8 cellular contexts compared by ENCODE assay signal in genomic region chr17:81925860-81926450, GRCh38. TPM values are rescaled to one million over a fixed set of nuclear protein-coding genes. Genes with fewer than 3 reads are reported as not detected.
DNase-seq lines count a peak whose midpoint lies in the region; ATAC-seq and TF ChIP-seq lines count a peak whose summit lies in the region.

No MANE protein-coding gene starts in this region.

- H3K4me1 ChIP-seq in ascending aorta (peaks cover 26 to 49% of the 10 kb centered on the region in 2 donors), liver (ENCODE audit: control insufficient read depth in 4 of 4, insufficient read depth in 4 of 4, low read length in 3 of 4) (peaks cover 34 to 80% (median 53%) of the 10 kb centered on the region in 4 donors), tibial artery (peaks cover 11 to 62% (median 48%) of the 10 kb centered on the region in 4 donors)

- H3K27ac ChIP-seq in ascending aorta (peak overlapping the region; percentile 92 to 93), liver (ENCODE audit: low read depth in 1 of 2, low read length in 2 of 2) (peak overlapping the region; percentile 91 to 96), tibial artery (peak overlapping the region; percentile 94)

- no peak for TF ChIP-seq CTCF in ascending aorta (IDR thresholded peaks at IDR 0.05)
- TF ChIP-seq CTCF in liver (IDR thresholded peaks at IDR 0.05; ENCODE audit: low read depth, low read length, missing input control) = no peak
- TF ChIP-seq CTCF in tibial artery (IDR thresholded peaks at IDR 0.05) = no peak

- peaks cover 2% of the 10 kb centered on the region for H3K36me3 Mint-ChIP-seq in activated CD8-positive, alpha-beta memory T cell treated with anti-CD3 and anti-CD28 coated beads, Interleukin-2, amount 10 ng/mL, durations not matched to agents 7 days and 5 days

- peak overlapping the region; percentile 79 for H3K4me3 Mint-ChIP-seq in activated CD8-positive, alpha-beta memory T cell treated with anti-CD3 and anti-CD28 coated beads, Interleukin-2, amount 10 ng/mL, durations not matched to agents 7 days and 5 days

- no peak for TF ChIP-seq RAD21 in liver (IDR thresholded peaks at IDR 0.05)

- DNase-seq in activated CD8-positive, alpha-beta memory T cell treated with anti-CD3 and anti-CD28 coated beads, Interleukin-2, amount 10 ng/mL, durations not matched to agents 7 days and 5 days = no peak
- DNase-seq in activated CD8-positive, alpha-beta memory T cell treated with anti-CD3 and anti-CD28 coated beads for 24 hours = no peak
- DNase-seq in ascending aorta (ENCODE audit: low spot score in 2 of 2) = no peak
- no peak for DNase-seq in tibial artery
- no peak for DNase-seq in NCI-H345 (lab: John Stamatoyannopoulos, UW)
- DNase-seq in midbrain (lab: John Stamatoyannopoulos, UW) = no peak

- H3K36me3 ChIP-seq in ascending aorta (peaks cover 12 to 16% of the 10 kb centered on the region in 2 donors), liver (ENCODE audit: control insufficient read depth in 4 of 4, insufficient read depth in 3 of 4, low read depth in 1 of 4, low read length in 3 of 4) (peaks cover 0 to 4% (median 2%) of the 10 kb centered on the region in 4 donors), tibial artery (peaks cover 8 to 19% (median 14%) of the 10 kb centered on the region in 3 donors)

- H3K27me3 ChIP-seq in ascending aorta (no peaks in the 10 kb centered on the region), liver (ENCODE audit: control insufficient read depth in 4 of 4, insufficient read depth in 4 of 4, low read length in 3 of 4) (no peaks in the 10 kb centered on the region), tibial artery (peaks cover 0 to 26% of the 10 kb centered on the region in 2 donors)

- H3K27me3 Mint-ChIP-seq in activated CD8-positive, alpha-beta memory T cell treated with anti-CD3 and anti-CD28 coated beads, Interleukin-2, amount 10 ng/mL, durations not matched to agents 7 days and 5 days = peaks cover 2% of the 10 kb centered on the region

- no peaks in the 10 kb centered on the region for H3K9me3 Mint-ChIP-seq in activated CD8-positive, alpha-beta memory T cell treated with anti-CD3 and anti-CD28 coated beads, Interleukin-2, amount 10 ng/mL, durations not matched to agents 7 days and 5 days (ENCODE audit: low read depth)

- CTCF ChIA-PET in activated CD8-positive, alpha-beta memory T cell treated with anti-CD3 and anti-CD28 coated beads, Interleukin-2, amount 10 ng/mL, durations not matched to agents 7 days and 5 days (lab: Charles Lee) = interaction anchor here (0.6 to 3.6 kb wide), 7 partner anchors 10 to 147 kb away, joined by 3 to 26 read pairs (median 5); no protein-coding TSS in a partner anchor

- no peaks in the 10 kb centered on the region for H3K9me3 ChIP-seq in ascending aorta
- H3K9me3 ChIP-seq in liver (ENCODE audit: control insufficient read depth in 4 of 4, low read length in 3 of 4) = no peaks in the 10 kb centered on the region
- no peaks in the 10 kb centered on the region for H3K9me3 ChIP-seq in tibial artery

- no peak overlapping the region for H3K9ac ChIP-seq in liver (ENCODE audit: low read depth in 1 of 2, low read length in 2 of 2)

- peaks cover 25% of the 10 kb centered on the region for H3K4me1 Mint-ChIP-seq in activated CD8-positive, alpha-beta memory T cell treated with anti-CD3 and anti-CD28 coated beads, Interleukin-2, amount 10 ng/mL, durations not matched to agents 7 days and 5 days

- H3K4me3 ChIP-seq in ascending aorta (peak overlapping the region; percentile 85 to 97), liver (ENCODE audit: low read depth in 1 of 3, low read length in 3 of 3) (peak overlapping the region; percentile 63 to 93 (median 75)), tibial artery (peak overlapping the region; percentile 92 to 99)

- 54% methylated on average over 10 of the region's 10 CpGs for WGBS in liver

- intact Hi-C loops in ascending aorta (cut with DNase I) (loop anchor here (1.0 to 5.0 kb wide), 5 partner anchors 15 to 223 kb away; partner anchors contain the start of genes ALYREF, ANAPC11, ARHGDIA and FASN), tibial artery (cut with DNase I; ENCODE audit: low total_unique reads) (no loop called here)

- H3K27ac Mint-ChIP-seq in activated CD8-positive, alpha-beta memory T cell treated with anti-CD3 and anti-CD28 coated beads, Interleukin-2, amount 10 ng/mL, durations not matched to agents 7 days and 5 days = peak overlapping the region; percentile 85

- ATAC-seq in activated CD8-positive, alpha-beta memory T cell treated with anti-CD3 and anti-CD28 coated beads, Interleukin-2, amount 10 ng/mL, durations not matched to agents 7 days and 5 days = peak; percentile 13
- no peak for ATAC-seq in HG03521 (IDR thresholded peaks at IDR 0.05; ENCODE audit: unreplicated experiment)

TF ChIP-seq in liver, 16 proteins besides CTCF, POLR2A, EP300 and RAD21:
- TF ChIP-seq GABPA (IDR thresholded peaks at IDR 0.05 in 1 of 2, conservative IDR thresholded peaks at IDR 0.05 in 1 of 2) (no peak), HNF4A (conservative IDR thresholded peaks at IDR 0.05) (no peak), NR2F2 (IDR thresholded peaks at IDR 0.05) (no peak), MAX (IDR thresholded peaks at IDR 0.05) (no peak), JUND (IDR thresholded peaks at IDR 0.05) (no peak), REST (IDR thresholded peaks at IDR 0.05) (no peak), YY1 (IDR thresholded peaks at IDR 0.05) (no peak), HNF4G (IDR thresholded peaks at IDR 0.05) (no peak), SP1 (IDR thresholded peaks at IDR 0.05) (no peak), EGR1 (IDR thresholded peaks at IDR 0.05; ENCODE audit: low read depth in 2 of 2) (no peak)

RNA-seq across cellular contexts. Expression of gene MAFG, which starts 1.6 kb away (rescaled TPM):
- 10 to 100 TPM; 20.2 to 23.8 TPM for total RNA-seq in activated CD8-positive, alpha-beta memory T cell treated with anti-CD3 and anti-CD28 coated beads, Interleukin-2, amount 10 ng/mL, durations not matched to agents 7 days and 5 days
- total RNA-seq in ascending aorta (28.7 TPM), liver (10 to 100 TPM; 11.7 to 17.0 TPM)
- 1 to 10 TPM; 3.0 to 6.1 TPM for polyA plus RNA-seq in liver

RNA-seq across cellular contexts. Expression of gene SIRT7, which starts 8.0 kb away (rescaled TPM):
- 10 to 100 TPM; 55.1 to 61.0 TPM for total RNA-seq in activated CD8-positive, alpha-beta memory T cell treated with anti-CD3 and anti-CD28 coated beads, Interleukin-2, amount 10 ng/mL, durations not matched to agents 7 days and 5 days
- 32.6 TPM for total RNA-seq in ascending aorta
- total RNA-seq in liver = 10 to 100 TPM; 13.5 to 16.5 TPM
- polyA plus RNA-seq in liver = 1 to 10 TPM; 7.1 to 9.4 TPM

RNA-seq across cellular contexts. Expression of gene PYCR1, which starts 11.1 kb away (rescaled TPM):
- 10 to 100 TPM; 27.7 to 61.7 TPM for total RNA-seq in activated CD8-positive, alpha-beta memory T cell treated with anti-CD3 and anti-CD28 coated beads, Interleukin-2, amount 10 ng/mL, durations not matched to agents 7 days and 5 days
- total RNA-seq in ascending aorta (31.5 TPM), liver (10 to 100 TPM; 10.4 to 14.1 TPM)
- 1 to 10 TPM; 5.0 to 5.1 TPM for polyA plus RNA-seq in liver

RNA-seq across cellular contexts. Expression of gene PCYT2, which starts 14.8 kb away (rescaled TPM):
- 10 to 100 TPM; 48.5 TPM for total RNA-seq in activated CD8-positive, alpha-beta memory T cell treated with anti-CD3 and anti-CD28 coated beads, Interleukin-2, amount 10 ng/mL, durations not matched to agents 7 days and 5 days
- total RNA-seq in ascending aorta (81.1 TPM), liver (100 to 1,000 TPM in 1 of 2 donors, 10 to 100 TPM in 1; 86.0 to 101 TPM)
- polyA plus RNA-seq in liver = 10 to 100 TPM; 63.9 to 90.9 TPM

RNA-seq across cellular contexts. Expression of gene MYADML2, which starts 21.1 kb away (rescaled TPM):
- not detected for total RNA-seq in activated CD8-positive, alpha-beta memory T cell treated with anti-CD3 and anti-CD28 coated beads, Interleukin-2, amount 10 ng/mL, durations not matched to agents 7 days and 5 days
- not detected for total RNA-seq in ascending aorta
- total RNA-seq in liver = not detected
- polyA plus RNA-seq in liver = not detected
